Comparison of ENCODE assay signal across 1 cellular context in the genomic region with DNA sequence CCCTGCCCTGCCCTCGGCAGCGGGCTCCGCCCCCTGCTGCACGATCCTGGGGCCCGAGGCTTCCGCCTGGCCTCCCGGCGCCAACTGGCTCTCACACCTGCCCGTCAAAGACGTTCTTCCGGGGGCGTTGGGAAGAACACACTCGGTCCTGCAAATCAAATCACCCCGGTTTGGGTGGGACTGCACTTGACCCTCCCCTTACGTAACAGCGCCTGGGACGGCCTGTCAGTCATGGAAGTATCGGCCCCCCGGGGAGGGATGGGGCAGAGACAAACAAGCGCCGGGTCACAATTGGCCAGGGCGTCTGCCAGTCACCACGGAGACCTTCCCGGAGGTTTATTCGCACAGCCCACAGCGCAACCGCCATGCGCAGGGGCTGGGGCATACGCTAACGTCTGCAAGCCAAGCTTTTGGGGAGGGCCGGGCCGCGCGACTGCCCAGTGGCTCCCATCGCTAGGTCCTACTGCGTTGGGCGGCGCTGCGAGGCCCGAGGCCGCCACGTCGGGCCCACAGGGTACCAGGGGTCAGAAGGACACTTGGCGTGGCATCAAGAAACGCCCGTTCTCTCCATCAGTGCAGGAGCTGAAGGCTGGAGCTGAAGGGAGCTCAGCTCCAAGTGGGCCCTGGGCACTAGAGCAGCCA.
TF ChIP-seq lines count a peak whose summit lies in the region.

No MANE protein-coding gene starts in this region.

TF ChIP-seq in HepG2, 621 proteins besides CTCF, POLR2A, EP300 and RAD21 (continued from another document):
- TF ChIP-seq, protein P1, sequence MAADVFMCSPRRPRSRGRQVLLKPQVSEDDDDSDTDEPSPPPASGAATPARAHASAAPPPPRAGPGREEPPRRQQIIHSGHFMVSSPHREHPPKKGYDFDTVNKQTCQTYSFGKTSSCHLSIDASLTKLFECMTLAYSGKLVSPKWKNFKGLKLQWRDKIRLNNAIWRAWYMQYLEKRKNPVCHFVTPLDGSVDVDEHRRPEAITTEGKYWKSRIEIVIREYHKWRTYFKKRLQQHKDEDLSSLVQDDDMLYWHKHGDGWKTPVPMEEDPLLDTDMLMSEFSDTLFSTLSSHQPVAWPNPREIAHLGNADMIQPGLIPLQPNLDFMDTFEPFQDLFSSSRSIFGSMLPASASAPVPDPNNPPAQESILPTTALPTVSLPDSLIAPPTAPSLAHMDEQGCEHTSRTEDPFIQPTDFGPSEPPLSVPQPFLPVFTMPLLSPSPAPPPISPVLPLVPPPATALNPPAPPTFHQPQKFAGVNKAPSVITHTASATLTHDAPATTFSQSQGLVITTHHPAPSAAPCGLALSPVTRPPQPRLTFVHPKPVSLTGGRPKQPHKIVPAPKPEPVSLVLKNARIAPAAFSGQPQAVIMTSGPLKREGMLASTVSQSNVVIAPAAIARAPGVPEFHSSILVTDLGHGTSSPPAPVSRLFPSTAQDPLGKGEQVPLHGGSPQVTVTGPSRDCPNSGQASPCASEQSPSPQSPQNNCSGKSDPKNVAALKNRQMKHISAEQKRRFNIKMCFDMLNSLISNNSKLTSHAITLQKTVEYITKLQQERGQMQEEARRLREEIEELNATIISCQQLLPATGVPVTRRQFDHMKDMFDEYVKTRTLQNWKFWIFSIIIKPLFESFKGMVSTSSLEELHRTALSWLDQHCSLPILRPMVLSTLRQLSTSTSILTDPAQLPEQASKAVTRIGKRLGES (CRISPR knock-in tag; IDR thresholded peaks at IDR 0.05; ENCODE audit: borderline replicate concordance) = no peak
- TF ChIP-seq ZNF550 (CRISPR knock-in tag; IDR thresholded peaks at IDR 0.05; ENCODE audit: borderline replicate concordance) (peak; percentile 56; the same call in 1 of the 2 replicates), ZBTB7B (CRISPR knock-in tag; IDR thresholded peaks at IDR 0.05) (peak; percentile 79), ZNF543 (CRISPR knock-in tag; IDR thresholded peaks at IDR 0.05) (peak; percentile 76; the same call in 1 of the 2 replicates), HES4 (CRISPR knock-in tag; IDR thresholded peaks at IDR 0.05; ENCODE audit: borderline replicate concordance) (no peak), ZNF577 (CRISPR knock-in tag; IDR thresholded peaks at IDR 0.05; ENCODE audit: borderline replicate concordance, low read depth) (no peak), KLF11 (CRISPR knock-in tag; IDR thresholded peaks at IDR 0.05) (peak; percentile 75; the same call in 1 of the 2 replicates), ZNF761 (CRISPR knock-in tag; conservative IDR thresholded peaks at IDR 0.05) (no peak), ZNF230 (CRISPR knock-in tag; IDR thresholded peaks at IDR 0.05) (no peak), ZNF382 (CRISPR knock-in tag; IDR thresholded peaks at IDR 0.05; ENCODE audit: borderline replicate concordance) (no peak), ZNF180 (CRISPR knock-in tag; IDR thresholded peaks at IDR 0.05; ENCODE audit: borderline replicate concordance, low read depth) (no peak), ZBTB8A (CRISPR knock-in tag; IDR thresholded peaks at IDR 0.05; ENCODE audit: borderline replicate concordance, low read depth) (no peak), SOX6 (IDR thresholded peaks at IDR 0.05) (no peak), SOX6 (CRISPR knock-in tag; IDR thresholded peaks at IDR 0.05) (peak; percentile 76), NR2C2 (CRISPR knock-in tag; IDR thresholded peaks at IDR 0.05; ENCODE audit: borderline replicate concordance) (peak; percentile 89), ZNF232 (CRISPR knock-in tag; IDR thresholded peaks at IDR 0.05; ENCODE audit: borderline replicate concordance) (peak; percentile 78), ERF (CRISPR knock-in tag; IDR thresholded peaks at IDR 0.05) (peak; percentile 90), SOX13 (IDR thresholded peaks at IDR 0.05) (no peak), SOX13 (CRISPR knock-in tag; conservative IDR thresholded peaks at IDR 0.05 in 1 of 2, IDR thresholded peaks at IDR 0.05 in 1 of 2) (peak in 1 of 2 experiments; percentile 50; a peak in 1 of 4 replicates)
- TF ChIP-seq, protein P2, sequence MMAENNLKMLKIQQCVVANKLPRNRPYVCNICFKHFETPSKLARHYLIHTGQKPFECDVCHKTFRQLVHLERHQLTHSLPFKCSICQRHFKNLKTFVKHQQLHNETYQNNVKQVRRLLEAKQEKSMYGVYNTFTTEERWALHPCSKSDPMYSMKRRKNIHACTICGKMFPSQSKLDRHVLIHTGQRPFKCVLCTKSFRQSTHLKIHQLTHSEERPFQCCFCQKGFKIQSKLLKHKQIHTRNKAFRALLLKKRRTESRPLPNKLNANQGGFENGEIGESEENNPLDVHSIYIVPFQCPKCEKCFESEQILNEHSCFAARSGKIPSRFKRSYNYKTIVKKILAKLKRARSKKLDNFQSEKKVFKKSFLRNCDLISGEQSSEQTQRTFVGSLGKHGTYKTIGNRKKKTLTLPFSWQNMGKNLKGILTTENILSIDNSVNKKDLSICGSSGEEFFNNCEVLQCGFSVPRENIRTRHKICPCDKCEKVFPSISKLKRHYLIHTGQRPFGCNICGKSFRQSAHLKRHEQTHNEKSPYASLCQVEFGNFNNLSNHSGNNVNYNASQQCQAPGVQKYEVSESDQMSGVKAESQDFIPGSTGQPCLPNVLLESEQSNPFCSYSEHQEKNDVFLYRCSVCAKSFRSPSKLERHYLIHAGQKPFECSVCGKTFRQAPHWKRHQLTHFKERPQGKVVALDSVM (CRISPR knock-in tag; IDR thresholded peaks at IDR 0.05) = no peak
- TF ChIP-seq, protein P3, sequence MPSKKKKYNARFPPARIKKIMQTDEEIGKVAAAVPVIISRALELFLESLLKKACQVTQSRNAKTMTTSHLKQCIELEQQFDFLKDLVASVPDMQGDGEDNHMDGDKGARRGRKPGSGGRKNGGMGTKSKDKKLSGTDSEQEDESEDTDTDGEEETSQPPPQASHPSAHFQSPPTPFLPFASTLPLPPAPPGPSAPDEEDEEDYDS (CRISPR knock-in tag; IDR thresholded peaks at IDR 0.05) = peak; percentile 94
- TF ChIP-seq, protein P4, sequence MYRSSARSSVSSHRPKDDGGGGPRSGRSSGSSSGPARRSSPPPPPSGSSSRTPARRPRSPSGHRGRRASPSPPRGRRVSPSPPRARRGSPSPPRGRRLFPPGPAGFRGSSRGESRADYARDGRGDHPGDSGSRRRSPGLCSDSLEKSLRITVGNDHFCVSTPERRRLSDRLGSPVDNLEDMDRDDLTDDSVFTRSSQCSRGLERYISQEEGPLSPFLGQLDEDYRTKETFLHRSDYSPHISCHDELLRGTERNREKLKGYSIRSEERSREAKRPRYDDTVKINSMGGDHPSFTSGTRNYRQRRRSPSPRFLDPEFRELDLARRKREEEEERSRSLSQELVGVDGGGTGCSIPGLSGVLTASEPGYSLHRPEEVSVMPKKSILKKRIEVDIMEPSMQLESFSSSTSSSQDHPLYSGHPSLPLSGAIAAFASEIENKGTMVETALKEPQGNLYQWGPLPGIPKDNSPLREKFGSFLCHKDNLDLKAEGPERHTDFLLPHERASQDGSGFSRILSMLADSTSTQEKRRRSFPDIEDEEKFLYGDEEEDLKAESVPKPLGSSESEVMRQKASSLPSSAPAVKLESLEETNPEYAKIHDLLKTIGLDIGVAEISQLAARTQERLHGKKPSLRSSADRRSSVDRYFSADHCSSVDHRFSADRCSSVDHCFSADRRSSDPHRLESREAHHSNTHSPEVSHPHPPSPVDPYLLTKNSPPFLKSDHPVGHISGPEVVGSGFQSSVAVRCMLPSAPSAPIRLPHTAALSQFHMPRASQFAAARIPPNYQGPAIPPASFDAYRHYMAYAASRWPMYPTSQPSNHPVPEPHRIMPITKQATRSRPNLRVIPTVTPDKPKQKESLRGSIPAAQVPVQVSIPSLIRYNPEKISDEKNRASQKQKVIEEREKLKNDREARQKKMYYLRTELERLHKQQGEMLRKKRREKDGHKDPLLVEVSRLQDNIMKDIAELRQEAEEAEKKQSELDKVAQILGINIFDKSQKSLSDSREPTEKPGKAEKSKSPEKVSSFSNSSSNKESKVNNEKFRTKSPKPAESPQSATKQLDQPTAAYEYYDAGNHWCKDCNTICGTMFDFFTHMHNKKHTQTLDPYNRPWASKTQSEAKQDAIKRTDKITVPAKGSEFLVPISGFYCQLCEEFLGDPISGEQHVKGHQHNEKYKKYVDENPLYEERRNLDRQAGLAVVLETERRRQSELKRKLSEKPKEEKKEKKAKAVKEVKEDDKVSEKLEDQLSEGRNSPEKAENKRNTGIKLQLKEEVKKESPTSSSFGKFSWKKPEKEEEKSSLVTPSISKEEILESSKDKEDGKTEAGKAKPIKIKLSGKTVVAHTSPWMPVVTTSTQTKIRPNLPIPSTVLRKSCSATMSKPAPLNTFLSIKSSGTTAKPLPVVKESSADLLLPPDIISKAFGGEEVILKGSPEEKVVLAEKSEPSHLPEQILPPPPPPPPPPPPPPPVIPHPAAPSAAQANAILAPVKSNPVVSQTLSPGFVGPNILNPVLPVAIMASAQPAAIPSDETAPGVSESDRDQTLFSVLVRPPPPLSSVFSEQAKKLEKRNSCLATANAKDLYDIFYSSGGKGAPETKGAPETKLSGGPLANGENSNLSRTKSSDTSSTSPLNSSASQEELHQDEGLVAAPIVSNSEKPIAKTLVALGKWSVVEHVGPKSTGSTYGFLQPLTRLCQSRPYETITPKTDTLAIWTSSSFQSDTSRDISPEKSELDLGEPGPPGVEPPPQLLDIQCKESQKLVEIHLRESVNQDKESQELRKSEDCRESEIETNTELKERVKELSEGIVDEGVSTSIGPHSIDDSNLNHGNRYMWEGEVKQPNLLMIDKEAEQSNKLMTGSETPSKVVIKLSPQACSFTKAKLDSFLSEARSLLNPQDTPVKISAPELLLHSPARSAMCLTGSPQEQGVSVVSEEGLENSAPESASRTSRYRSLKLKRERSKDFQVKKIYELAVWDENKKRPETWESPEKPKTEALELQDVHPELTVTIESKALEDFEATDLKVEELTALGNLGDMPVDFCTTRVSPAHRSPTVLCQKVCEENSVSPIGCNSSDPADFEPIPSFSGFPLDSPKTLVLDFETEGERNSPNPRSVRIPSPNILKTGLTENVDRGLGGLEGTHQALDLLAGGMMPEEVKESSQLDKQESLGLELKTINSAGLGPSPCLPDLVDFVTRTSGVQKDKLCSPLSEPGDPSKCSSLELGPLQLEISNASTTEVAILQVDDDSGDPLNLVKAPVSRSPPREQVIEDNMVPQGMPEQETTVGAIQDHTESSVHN (CRISPR knock-in tag; IDR thresholded peaks at IDR 0.05) = no peak
- TF ChIP-seq, protein P5, sequence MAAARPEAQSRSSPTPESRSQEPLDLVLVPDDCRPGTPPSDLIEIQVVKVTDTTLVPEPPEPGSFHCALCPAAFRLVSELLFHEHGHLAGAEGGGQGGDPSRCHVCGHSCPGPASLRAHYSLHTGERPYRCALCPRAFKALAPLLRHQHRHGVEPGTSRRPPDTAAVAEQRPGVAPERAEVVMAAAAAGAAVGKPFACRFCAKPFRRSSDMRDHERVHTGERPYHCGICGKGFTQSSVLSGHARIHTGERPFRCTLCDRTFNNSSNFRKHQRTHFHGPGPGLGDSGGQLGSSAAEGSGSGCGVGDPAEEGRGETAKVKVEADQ (CRISPR knock-in tag; IDR thresholded peaks at IDR 0.05; ENCODE audit: borderline replicate concordance) = peak; percentile 93
- TF ChIP-seq, protein P6, sequence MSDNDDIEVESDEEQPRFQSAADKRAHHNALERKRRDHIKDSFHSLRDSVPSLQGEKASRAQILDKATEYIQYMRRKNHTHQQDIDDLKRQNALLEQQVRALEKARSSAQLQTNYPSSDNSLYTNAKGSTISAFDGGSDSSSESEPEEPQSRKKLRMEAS (IDR thresholded peaks at IDR 0.05) = peak; percentile 81
